Comparison of ENCODE assay signal across 8 cellular contexts in the genomic region with DNA sequence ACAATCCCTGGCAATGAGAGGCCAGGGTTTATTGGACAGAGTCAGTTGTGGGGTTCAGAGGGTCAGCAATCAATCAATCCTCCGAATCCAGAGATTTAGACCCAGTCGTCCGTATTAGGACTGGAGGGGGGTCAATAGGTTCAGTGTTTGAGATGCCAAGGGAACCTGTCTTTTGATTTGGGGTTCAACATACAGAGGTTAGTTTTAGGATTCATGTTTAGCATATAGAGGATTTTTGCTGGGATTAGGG. TPM values are rescaled to one million over a fixed set of nuclear protein-coding genes. Genes with fewer than 3 reads are reported as not detected.
DNase-seq lines count a peak whose midpoint lies in the region; ATAC-seq and TF ChIP-seq lines count a peak whose summit lies in the region.

No MANE protein-coding gene starts in this region.

- H3K9ac ChIP-seq in ES-I3 (ENCODE audit: low read depth, low read length) (peak overlapping the region; percentile 91), PC-3 (ENCODE audit: low read length) (peak overlapping the region; percentile 95), parathyroid adenoma (no peak overlapping the region)

- H3K36me3 ChIP-seq in ES-I3 (ENCODE audit: insufficient read depth, low read length) (peaks cover under 1% of the 10 kb centered on the region), PC-3 (ENCODE audit: low read depth, low read length) (no peaks in the 10 kb centered on the region), parathyroid adenoma (ENCODE audit: control insufficient read depth, insufficient read depth, low read length) (no peaks in the 10 kb centered on the region)

- H3K27ac ChIP-seq in PC-3 (ENCODE audit: low read length) (peak overlapping the region; percentile 27; the same call in 1 of the 2 replicates), parathyroid adenoma (peak overlapping the region; percentile 68)

- POLR2A ChIA-PET in PC-3 (lab: Charles Lee; ENCODE audit: unreplicated experiment) = interaction anchor here (0.6 to 1.1 kb wide), 6 partner anchors 9 to 112 kb away, joined by 3 to 11 read pairs (median 5); a partner anchor contains a TSS

- peak overlapping the region; percentile 95 for H3K4me2 ChIP-seq in PC-3 (ENCODE audit: low read length)
- H3K4me2 ChIP-seq in parathyroid adenoma (ENCODE audit: low read length) = peak overlapping the region; percentile 88

- H2AFZ ChIP-seq in PC-3 (ENCODE audit: low read length) (peak overlapping the region; percentile 96), parathyroid adenoma (peak overlapping the region; percentile 70)

- H3K79me2 ChIP-seq in PC-3 (ENCODE audit: low read length) (peaks cover 16% of the 10 kb centered on the region), parathyroid adenoma (no peaks in the 10 kb centered on the region)

- H4K20me1 ChIP-seq in PC-3 (ENCODE audit: low read length) = no peaks in the 10 kb centered on the region

- CTCF ChIA-PET in PC-3 (lab: Charles Lee) = interaction anchor here (0.6 to 1.7 kb wide), 7 partner anchors 9 to 789 kb away, joined by 3 to 14 read pairs (median 5); no protein-coding TSS in a partner anchor

- intact Hi-C loops in PC-3 (cut with micrococcal nuclease) = loop anchor here (5.0 kb wide), 1 partner anchor 112 kb away; a partner anchor contains a TSS

- H3K9me3 ChIP-seq in ES-I3 (ENCODE audit: control insufficient read depth, insufficient read depth, low read length) (no peaks in the 10 kb centered on the region), PC-3 (ENCODE audit: low read length) (no peaks in the 10 kb centered on the region), parathyroid adenoma (ENCODE audit: control insufficient read depth, low read length) (no peaks in the 10 kb centered on the region)

- no peaks in the 10 kb centered on the region for H3K9me2 ChIP-seq in PC-3 (replicated peaks; ENCODE audit: low read length)

- no peaks in the 10 kb centered on the region for H3F3A ChIP-seq in PC-3 (ENCODE audit: low read length, unreplicated experiment)

- H3K27me3 ChIP-seq in PC-3 (ENCODE audit: low read length) (no peaks in the 10 kb centered on the region), parathyroid adenoma (ENCODE audit: control insufficient read depth, insufficient read depth, low read length) (no peaks in the 10 kb centered on the region)

- H3K4me3 ChIP-seq in PC-3 (ENCODE audit: low read length) (peak overlapping the region; percentile 85), epithelial cell of proximal tubule (ENCODE audit: low read depth, low read length) (peak overlapping the region; percentile 74), parathyroid adenoma (ENCODE audit: low read depth, low read length) (peak overlapping the region; percentile 82)

- BruUV-seq in PC-3 (replicated peaks; lab: Mats Ljungman, UMichigan) = TSS peak; percentile 88

- ATAC-seq in PC-3 (no peak), GM19467 (IDR thresholded peaks at IDR 0.05; ENCODE audit: unreplicated experiment) (no peak), GM19397 (IDR thresholded peaks at IDR 0.05; ENCODE audit: unreplicated experiment) (no peak)

- H3K4me1 ChIP-seq in ES-I3 (ENCODE audit: insufficient read depth, low read length) = peaks cover 34% of the 10 kb centered on the region
- H3K4me1 ChIP-seq in PC-3 (ENCODE audit: insufficient read depth, low read length) = peaks cover 21% of the 10 kb centered on the region
- H3K4me1 ChIP-seq in parathyroid adenoma = peaks cover 13% of the 10 kb centered on the region

- DNase-seq in PC-3 (no peak), epithelial cell of proximal tubule (ENCODE audit: low read depth) (no peak), inferior parietal cortex (ENCODE audit: extremely low spot score) (no peak), middle frontal gyrus (ENCODE audit: extremely low spot score, low spot score) (no peak)

- TF ChIP-seq CTCF in PC-3 (conservative IDR thresholded peaks at IDR 0.05; ENCODE audit: low read depth, low read length) (no peak), epithelial cell of proximal tubule (conservative IDR thresholded peaks at IDR 0.05; ENCODE audit: low read depth, low read length) (no peak), parathyroid adenoma (IDR thresholded peaks at IDR 0.05) (no peak)

RNA-seq across cellular contexts. Expression of a gene that starts 0.3 kb away (rescaled TPM):
- total RNA-seq in PC-3 (2014; rRNA removed) = 78.1 and 85.7 TPM in 2 replicates
- total RNA-seq in epithelial cell of proximal tubule = 27.2 and 35.3 TPM in 2 replicates

RNA-seq across cellular contexts. Expression of a gene that starts 15.3 kb away (rescaled TPM):
- total RNA-seq in PC-3 (2014; rRNA removed) (0.11 TPM in 1 of 2 replicates, not detected in the other), epithelial cell of proximal tubule (not detected in 2 replicates)

RNA-seq across cellular contexts. Expression of a gene that starts 44.6 kb away (rescaled TPM):
- total RNA-seq in PC-3 (2014; rRNA removed) (139 and 210 TPM in 2 replicates), epithelial cell of proximal tubule (96.2 and 122 TPM in 2 replicates)

RNA-seq across cellular contexts. Expression of a gene that starts 44.8 kb away (rescaled TPM):
- total RNA-seq in PC-3 (2014; rRNA removed) (1.1 and 5.2 TPM in 2 replicates), epithelial cell of proximal tubule (1.6 and 1.7 TPM in 2 replicates)
